ENCODE assay signal across 8 cellular contexts in the genomic region with DNA sequence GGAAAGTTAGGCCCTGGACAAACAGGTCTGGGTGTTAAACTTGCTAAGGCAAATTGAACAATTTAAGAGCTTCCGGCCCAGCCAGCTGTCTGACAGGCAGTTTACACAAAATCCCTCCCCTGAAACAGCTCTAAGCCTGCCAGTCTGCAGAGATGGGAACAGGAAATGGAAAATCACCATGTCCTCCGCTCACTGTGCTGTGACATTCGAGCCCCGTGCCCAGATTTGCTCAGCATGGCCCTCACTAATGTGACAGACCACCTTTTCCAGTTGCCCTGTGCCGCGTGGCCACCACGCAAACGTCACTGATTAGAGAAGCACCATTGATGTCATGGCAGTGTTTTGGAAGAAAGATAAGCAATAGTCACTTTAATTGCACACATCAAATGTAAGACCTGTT. TPM values are rescaled to one million over a fixed set of nuclear protein-coding genes. Genes with fewer than 3 reads are reported as not detected.
DNase-seq lines count a peak whose midpoint lies in the region; ATAC-seq and TF ChIP-seq lines count a peak whose summit lies in the region.

No MANE protein-coding gene starts in this region.

- no peak overlapping the region for H3K27ac ChIP-seq in mesendoderm (ENCODE audit: low read depth, low read length)

- H3K4me3 ChIP-seq in mesendoderm (ENCODE audit: low read length) = no peak overlapping the region

- ATAC-seq in HG02938 (IDR thresholded peaks at IDR 0.05; ENCODE audit: unreplicated experiment) (peak; percentile 43), activated B cell treated with CpG ODN at 0.5 μM for 24 hours (ENCODE audit: low read depth) (no peak), GM19023 (IDR thresholded peaks at IDR 0.05; ENCODE audit: unreplicated experiment) (no peak)

- H3K4me2 ChIP-seq in mesendoderm (ENCODE audit: low read length) = no peak overlapping the region

- DNase-seq in EH (ENCODE audit: low read depth) = peak; percentile 10
- no peak for DNase-seq in activated B cell treated with CpG ODN at 0.5 μM for 24 hours
- DNase-seq in mesendoderm = peak; percentile 86
- no peak for DNase-seq in AG08396 (ENCODE audit: low spot score)
- no peak for DNase-seq in kidney glomerular epithelial cell (lab: John Stamatoyannopoulos, UW)
- DNase-seq in activated T-cell treated with anti-CD3 and anti-CD28 coated beads, Interleukin-2, amount 50 U/mL, for 48 hours = no peak

- H2AK5ac ChIP-seq in mesendoderm (ENCODE audit: low read length) = no peak overlapping the region

- H2BK5ac ChIP-seq in mesendoderm (ENCODE audit: low read length) = no peak overlapping the region

- intact Hi-C loops in activated B cell treated with CpG ODN at 0.5 μM for 24 hours (cut with micrococcal nuclease) = no loop called here

- CTCF ChIA-PET in activated B cell treated with CpG ODN at 0.5 μM for 24 hours (lab: Charles Lee) = interaction anchor here (0.5 kb wide), 1 partner anchor 79 kb away, joined by 3 read pairs; no protein-coding TSS in a partner anchor

- H3K36me3 Mint-ChIP-seq in activated B cell treated with CpG ODN at 0.5 μM for 24 hours (ENCODE audit: low read depth) = no peaks in the 10 kb centered on the region

- no peaks in the 10 kb centered on the region for H3K27me3 ChIP-seq in mesendoderm (ENCODE audit: insufficient read depth, low read length, poor library complexity)

- peaks cover 13% of the 10 kb centered on the region for H3K4me1 Mint-ChIP-seq in activated B cell treated with CpG ODN at 0.5 μM for 24 hours

- no peaks in the 10 kb centered on the region for H3K79me2 ChIP-seq in mesendoderm (ENCODE audit: control insufficient read depth, insufficient read depth, low read length)

- H3K79me1 ChIP-seq in mesendoderm (ENCODE audit: low read length) = no peaks in the 10 kb centered on the region

- no CpG with 5 or more reads among the region's 8 CpGs for WGBS in mesendoderm (ENCODE audit: extremely low coverage, insufficient coverage, low lambda C conversion rate)

- H3K18ac ChIP-seq in mesendoderm (ENCODE audit: low read length) = no peak overlapping the region

- H2BK120ac ChIP-seq in mesendoderm (ENCODE audit: low read depth, low read length) = no peak overlapping the region

- no peak overlapping the region for H3K23ac ChIP-seq in mesendoderm (ENCODE audit: low read length)

- peaks cover 6% of the 10 kb centered on the region for H3K27me3 Mint-ChIP-seq in activated B cell treated with CpG ODN at 0.5 μM for 24 hours

- no peak overlapping the region for H3K27ac Mint-ChIP-seq in activated B cell treated with CpG ODN at 0.5 μM for 24 hours

- TF ChIP-seq CTCF in activated B cell treated with CpG ODN at 0.5 μM for 24 hours (IDR thresholded peaks at IDR 0.05) = no peak

- no peak overlapping the region for H2BK15ac ChIP-seq in mesendoderm (replicated peaks; ENCODE audit: low read depth)

- peaks cover 14% of the 10 kb centered on the region for H3K4me1 ChIP-seq in mesendoderm (ENCODE audit: control insufficient read depth, low read depth, low read length)

- no peak overlapping the region for H4K8ac ChIP-seq in mesendoderm (ENCODE audit: low read depth, low read length)

- POLR2A ChIA-PET in activated B cell treated with CpG ODN at 0.5 μM for 24 hours (lab: Charles Lee) = interaction anchor here (0.6 kb wide), 1 partner anchor 9 kb away, joined by 4 read pairs; no protein-coding TSS in a partner anchor

- H3K36me3 ChIP-seq in mesendoderm (ENCODE audit: control insufficient read depth, insufficient read depth, low read length) = no peaks in the 10 kb centered on the region

- H3K4ac ChIP-seq in mesendoderm (ENCODE audit: low read depth, low read length) = no peak overlapping the region

- no peak overlapping the region for H4K5ac ChIP-seq in mesendoderm (ENCODE audit: low read length)

- peak overlapping the region; percentile 58 for H3K4me3 Mint-ChIP-seq in activated B cell treated with CpG ODN at 0.5 μM for 24 hours

- H3K9ac ChIP-seq in mesendoderm (ENCODE audit: low read length) = no peak overlapping the region

- no peaks in the 10 kb centered on the region for H3K9me3 Mint-ChIP-seq in activated B cell treated with CpG ODN at 0.5 μM for 24 hours

- no peak overlapping the region for H3K56ac ChIP-seq in mesendoderm (ENCODE audit: low read length)

RNA-seq across cellular contexts. Expression of a gene that starts 41.0 kb away (rescaled TPM):
- 0.09 TPM in 1 of 2 replicates, not detected in the other for total RNA-seq in activated B cell treated with CpG ODN at 0.5 μM for 24 hours
- 15.1 TPM for polyA plus RNA-seq in mesendoderm (2013, experiment 1 of 2)
- polyA plus RNA-seq in mesendoderm (2013, experiment 2 of 2) = 16.2 TPM

RNA-seq across cellular contexts. Expression of a gene that starts 42.1 kb away (rescaled TPM):
- total RNA-seq in activated B cell treated with CpG ODN at 0.5 μM for 24 hours = not detected in 2 replicates
- 6.5 TPM for polyA plus RNA-seq in mesendoderm (2013, experiment 1 of 2)
- 5.7 TPM for polyA plus RNA-seq in mesendoderm (2013, experiment 2 of 2)

Comparison
In these comparisons a context has a peak if more than half of its experiments do, and no peak if none do; other contexts are left out.
1. DNase-seq: peak in EH (single experiment) and mesendoderm (single experiment); none in activated B cell treated with CpG ODN at 0.5 μM for 24 hours (single experiment), AG08396 (single experiment), kidney glomerular epithelial cell (single experiment) and activated T-cell treated with anti-CD3 and anti-CD28 coated beads, Interleukin-2, amount 50 U/mL, for 48 hours (0 of 2).